19 cellular contexts compared by ENCODE assay signal in genomic region chr12:96206957-96207356, GRCh38. TPM values are rescaled to one million over a fixed set of nuclear protein-coding genes. Genes with fewer than 3 reads are reported as not detected.
DNase-seq lines count a peak whose midpoint lies in the region; ATAC-seq and TF ChIP-seq lines count a peak whose summit lies in the region.
"Had no signal": no experiment of that assay in that cellular context is flagged by ENCODE, and none has a peak within 500 bp of the region (broad histone marks: within the 10 kb centered on the region; RNA-seq: fewer than 3 reads in every experiment).

No MANE protein-coding gene starts in this region.

- no peaks in the 10 kb centered on the region for H3K27me3 Mint-ChIP-seq in activated CD4-positive, alpha-beta T cell treated with anti-CD3 and anti-CD28 coated beads, Interleukin-2, amount 10 ng/mL, durations not matched to agents 7 days and 5 days
- H3K27me3 Mint-ChIP-seq in activated B cell treated with CpG ODN at 0.5 μM for 24 hours = no peaks in the 10 kb centered on the region

- WGBS in GM23248 (ENCODE audit: low coverage in 1 of 2, low lambda C conversion rate in 2 of 2, missing lambda C conversion rate in 2 of 2), 2 experiments = 76 to 89% methylated on average over 2 of the region's 2 CpGs

- no peak overlapping the region for H2AFZ ChIP-seq in fibroblast of lung (ENCODE audit: low read length)
- H2AFZ ChIP-seq in GM23248 = no peak overlapping the region

- peaks cover 25% of the 10 kb centered on the region for H3F3A ChIP-seq in GM23248 (ENCODE audit: insufficient read depth)

- no peak for DNase-seq in activated CD4-positive, alpha-beta T cell treated with anti-CD3 and anti-CD28 coated beads, Interleukin-2, amount 10 ng/mL, durations not matched to agents 7 days and 5 days
- DNase-seq in activated CD4-positive, alpha-beta T cell treated with anti-CD3 and anti-CD28 coated beads, Interleukin-2, amount 50 U/mL, for 1 hour = no peak
- DNase-seq in activated B cell treated with CpG ODN at 0.5 μM for 24 hours (no peak), fibroblast of lung (ENCODE audit: low read depth in 2 of 2) (no peak), GM23248 (no peak), cortex of kidney (lab: John Stamatoyannopoulos, UW) (no peak), H4 (ENCODE audit: low spot score) (no peak)
- DNase-seq: C1 segment of cervical spinal cord; colonic mucosa; foreskin fibroblast; GF-D8; H7; NCI-H1417; NCI-H526; Right ventricle myocardium superior; stimulated activated CD4-positive, alpha-beta T cell treated with anti-CD3 and anti-CD28 coated beads, Interleukin-4, amount 100 ng/mL, for 24 hours had no signal

- TF ChIP-seq CTCF in activated B cell treated with CpG ODN at 0.5 μM for 24 hours (IDR thresholded peaks at IDR 0.05) (no peak), fibroblast of lung (conservative IDR thresholded peaks at IDR 0.05 in 1 of 2, IDR thresholded peaks at IDR 0.05 in 1 of 2; ENCODE audit: low read depth in 1 of 2, low read length in 2 of 2) (no peak)

- peaks cover 23% of the 10 kb centered on the region for H3K36me3 ChIP-seq in BLaER1
- no peaks in the 10 kb centered on the region for H3K36me3 ChIP-seq in fibroblast of lung (ENCODE audit: control insufficient read depth, insufficient read depth, low read length)
- no peaks in the 10 kb centered on the region for H3K36me3 ChIP-seq in GM23248 (ENCODE audit: low read depth)
- H3K36me3 ChIP-seq: colonic mucosa had no signal

- H3K36me3 Mint-ChIP-seq in activated CD4-positive, alpha-beta T cell treated with anti-CD3 and anti-CD28 coated beads, Interleukin-2, amount 10 ng/mL, durations not matched to agents 7 days and 5 days (ENCODE audit: low read depth) = peaks cover 50% of the 10 kb centered on the region
- peaks cover 11% of the 10 kb centered on the region for H3K36me3 Mint-ChIP-seq in activated B cell treated with CpG ODN at 0.5 μM for 24 hours (ENCODE audit: low read depth)
- H3K36me3 Mint-ChIP-seq: brain had no signal

- H3K9ac ChIP-seq in BLaER1 (no peak overlapping the region), fibroblast of lung (ENCODE audit: insufficient read depth, low read length) (no peak overlapping the region), GM23248 (no peak overlapping the region)

- H3K27ac ChIP-seq in BLaER1 (peak overlapping the region; percentile 88; the same call in 1 of the 2 replicates), fibroblast of lung (ENCODE audit: insufficient read depth, low read length) (peak overlapping the region; percentile 4), GM23248 (no peak overlapping the region)
- H3K27ac ChIP-seq: colonic mucosa had no signal

- H3K9me3 ChIP-seq in BLaER1 (peaks cover 32% of the 10 kb centered on the region), fibroblast of lung (ENCODE audit: control insufficient read depth, insufficient read depth, low read depth, low read length) (no peaks in the 10 kb centered on the region), GM23248 (ENCODE audit: low read depth) (no peaks in the 10 kb centered on the region)
- H3K9me3 ChIP-seq: colonic mucosa had no signal

- no peaks in the 10 kb centered on the region for H3K9me2 ChIP-seq in GM23248 (ENCODE audit: insufficient read depth)

- ATAC-seq in activated B cell treated with CpG ODN at 0.5 μM for 24 hours (ENCODE audit: low read depth) = no peak

- H3K27me3 ChIP-seq in BLaER1 = no peaks in the 10 kb centered on the region
- no peaks in the 10 kb centered on the region for H3K27me3 ChIP-seq in fibroblast of lung (ENCODE audit: control insufficient read depth, insufficient read depth, low read length)
- H3K27me3 ChIP-seq in GM23248 (replicated peaks; ENCODE audit: insufficient read depth) = no peaks in the 10 kb centered on the region
- H3K27me3 ChIP-seq: colonic mucosa had no signal

- no peak overlapping the region for H3K4me3 Mint-ChIP-seq in activated CD4-positive, alpha-beta T cell treated with anti-CD3 and anti-CD28 coated beads, Interleukin-2, amount 10 ng/mL, durations not matched to agents 7 days and 5 days
- H3K4me3 Mint-ChIP-seq in activated B cell treated with CpG ODN at 0.5 μM for 24 hours = no peak overlapping the region
- H3K4me3 Mint-ChIP-seq: brain had no signal

- peaks cover 92% of the 10 kb centered on the region for H3K4me1 Mint-ChIP-seq in activated CD4-positive, alpha-beta T cell treated with anti-CD3 and anti-CD28 coated beads, Interleukin-2, amount 10 ng/mL, durations not matched to agents 7 days and 5 days
- H3K4me1 Mint-ChIP-seq in activated B cell treated with CpG ODN at 0.5 μM for 24 hours = peaks cover 95% of the 10 kb centered on the region

- H4K20me1 ChIP-seq in BLaER1 (peaks cover 16% of the 10 kb centered on the region; the same call in 1 of the 2 replicates), fibroblast of lung (ENCODE audit: control insufficient read depth, extremely low read depth, insufficient read depth, low read length) (no peaks in the 10 kb centered on the region), GM23248 (ENCODE audit: insufficient read depth) (no peaks in the 10 kb centered on the region)

- CTCF ChIA-PET in activated CD4-positive, alpha-beta T cell treated with anti-CD3 and anti-CD28 coated beads, Interleukin-2, amount 10 ng/mL, durations not matched to agents 7 days and 5 days (lab: Charles Lee) = interaction anchor here (1.4 to 6.4 kb wide), 2 partner anchors 9 to 145 kb away, joined by 4 to 35 read pairs; no protein-coding TSS in a partner anchor
- CTCF ChIA-PET in activated B cell treated with CpG ODN at 0.5 μM for 24 hours (lab: Charles Lee) = interaction anchor here (1.3 kb wide), 1 partner anchor 9 kb away, joined by 3 read pairs; no protein-coding TSS in a partner anchor

- POLR2A ChIA-PET in activated CD4-positive, alpha-beta T cell treated with anti-CD3 and anti-CD28 coated beads, Interleukin-2, amount 10 ng/mL, durations not matched to agents 7 days and 5 days (lab: Charles Lee) = no interaction called here
- POLR2A ChIA-PET in activated B cell treated with CpG ODN at 0.5 μM for 24 hours (lab: Charles Lee) = interaction anchor here (0.5 to 10.0 kb wide), 4 partner anchors 9 to 201 kb away, joined by 3 to 174 read pairs (median 3); no protein-coding TSS in a partner anchor

- in situ Hi-C loops in GM23248 (cut with MboI) = loop anchor here (25.0 kb wide), 1 partner anchor 305 kb away; no protein-coding TSS in a partner anchor

- intact Hi-C loops in activated B cell treated with CpG ODN at 0.5 μM for 24 hours (cut with micrococcal nuclease) = no loop called here

- peaks cover 91% of the 10 kb centered on the region for H3K4me1 ChIP-seq in BLaER1
- H3K4me1 ChIP-seq in fibroblast of lung (ENCODE audit: control insufficient read depth, extremely low read depth, insufficient read depth, low read length) = peaks cover 9% of the 10 kb centered on the region
- H3K4me1 ChIP-seq in GM23248 (ENCODE audit: insufficient read depth) = peaks cover 26% of the 10 kb centered on the region
- H3K4me1 ChIP-seq: colonic mucosa had no signal

- H3K79me2 ChIP-seq in fibroblast of lung (ENCODE audit: control insufficient read depth, insufficient read depth, low read length) (peaks cover 96% of the 10 kb centered on the region), GM23248 (ENCODE audit: insufficient read depth) (peaks cover 100% of the 10 kb centered on the region)

- peaks cover 4% of the 10 kb centered on the region for H3K9me3 Mint-ChIP-seq in activated CD4-positive, alpha-beta T cell treated with anti-CD3 and anti-CD28 coated beads, Interleukin-2, amount 10 ng/mL, durations not matched to agents 7 days and 5 days
- H3K9me3 Mint-ChIP-seq in activated B cell treated with CpG ODN at 0.5 μM for 24 hours = no peaks in the 10 kb centered on the region

- H3K4me2 ChIP-seq in BLaER1 (peak overlapping the region; percentile 88), fibroblast of lung (ENCODE audit: extremely low read depth, insufficient read depth, low read length) (no peak overlapping the region), GM23248 (ENCODE audit: unreplicated experiment) (no peak overlapping the region)
- H3K4me2 ChIP-seq: smooth muscle cell had no signal

- H3K27ac Mint-ChIP-seq in activated CD4-positive, alpha-beta T cell treated with anti-CD3 and anti-CD28 coated beads, Interleukin-2, amount 10 ng/mL, durations not matched to agents 7 days and 5 days = peak overlapping the region; percentile 9
- peak overlapping the region; percentile 43 for H3K27ac Mint-ChIP-seq in activated B cell treated with CpG ODN at 0.5 μM for 24 hours
- H3K27ac Mint-ChIP-seq: brain had no signal

- H3K4me3 ChIP-seq in BLaER1 (no peak overlapping the region), fibroblast of lung (replicated peaks in 1 of 4; ENCODE audit: control extremely low read depth in 1 of 4, insufficient read depth in 1 of 4, low read depth in 3 of 4, low read length in 4 of 4) (no peak overlapping the region), GM23248 (no peak overlapping the region)
- H3K4me3 ChIP-seq: colonic mucosa, smooth muscle cell had no signal

RNA-seq across cellular contexts. Expression of gene ELK3, which starts 12.8 kb away (rescaled TPM):
- 10 to 100 TPM; 27.3 to 33.9 TPM for total RNA-seq in activated CD4-positive, alpha-beta T cell treated with anti-CD3 and anti-CD28 coated beads, Interleukin-2, amount 10 ng/mL, durations not matched to agents 7 days and 5 days
- total RNA-seq in activated B cell treated with CpG ODN at 0.5 μM for 24 hours (59.9 and 60.8 TPM in 2 replicates), fibroblast of lung (13.1 and 14.7 TPM in 2 replicates)
- polyA plus RNA-seq in fibroblast of lung (27.9 and 41.7 TPM in 2 replicates), GM23248 (2016; fragmentation: Nextera tagmentation; extraction: Ambion mirVana) (48.9 and 51.9 TPM in 2 replicates)
- 32.0 and 39.5 TPM in 2 replicates for polyA plus RNA-seq in fibroblast of lung (2012)
- polyA minus RNA-seq in fibroblast of lung (ENCODE audit: low replicate concordance) = 28.6 and 44.8 TPM in 2 replicates
- 27.1 and 31.9 TPM in 2 replicates for total RNA-seq in GM23248 (2014; rRNA removed; shearing (Covaris generic))
- 15.1 and 17.8 TPM in 2 replicates for total RNA-seq in H4 (2014; rRNA removed; shearing (Covaris generic))
